8 cellular contexts compared by ENCODE assay signal in genomic region chr12:89706551-89707348, GRCh38. TPM values are rescaled to one million over a fixed set of nuclear protein-coding genes. Genes with fewer than 3 reads are reported as not detected.
A peak's percentile ranks its signal among the peaks of the same experiment; 100 is the strongest.
DNase-seq lines count a peak whose midpoint lies in the region; ATAC-seq and TF ChIP-seq lines count a peak whose summit lies in the region.

No MANE protein-coding gene starts in this region.

- H4K20me1 ChIP-seq in OCI-LY7 (ENCODE audit: insufficient read depth, low read length): peaks cover 43% of the 10 kb centered on the region

- CTCF ChIA-PET in OCI-LY7 (lab: Charles Lee; ENCODE audit: unreplicated experiment): interaction anchor here (1.1 kb wide), 2 partner anchors 11 to 115 kb away, joined by 3 read pairs; no protein-coding TSS in a partner anchor

- H3K4me3 Mint-ChIP-seq in naive B cell: peak overlapping the region; percentile 94 to 99 (median 98)

- no TSS peak for BruUV-seq in OCI-LY7 (replicated peaks; lab: Mats Ljungman, UMichigan)

- no peak overlapping the region for H2AFZ ChIP-seq in OCI-LY7 (ENCODE audit: low read length)

- H3K27ac Mint-ChIP-seq in naive B cell: peak overlapping the region in 5 of 6 donors; percentile 28 to 100 (median 97)

- TF ChIP-seq CTCF in cardiac muscle cell (IDR thresholded peaks at IDR 0.05; ENCODE audit: low read depth, low read length) (no peak), OCI-LY7 (conservative IDR thresholded peaks at IDR 0.05; ENCODE audit: low read length) (peak; percentile 69)

- peak overlapping the region; percentile 96 for H3K4me3 ChIP-seq in cardiac muscle cell
- H3K4me3 ChIP-seq in OCI-LY7 (ENCODE audit: low read depth, low read length, poor library complexity, severe bottlenecking): peak overlapping the region; percentile 94

- H3K36me3 Mint-ChIP-seq in naive B cell: peaks cover 0 to 7% of the 10 kb centered on the region in 2 donors

- no peaks in the 10 kb centered on the region for H3K9me2 ChIP-seq in OCI-LY7 (ENCODE audit: insufficient read depth, low read length)

- no peaks in the 10 kb centered on the region for H3K9me3 Mint-ChIP-seq in naive B cell

- H3K4me2 ChIP-seq in OCI-LY7 (ENCODE audit: low read length): peak overlapping the region; percentile 81

- H3K4me1 ChIP-seq in cardiac muscle cell (ENCODE audit: low read depth): no peaks in the 10 kb centered on the region
- peaks cover 46% of the 10 kb centered on the region for H3K4me1 ChIP-seq in OCI-LY7 (ENCODE audit: insufficient read depth, low read length, poor library complexity, severe bottlenecking)

- H3K9me3 ChIP-seq in cardiac muscle cell (ENCODE audit: low read depth) (no peaks in the 10 kb centered on the region), OCI-LY7 (ENCODE audit: low read length) (no peaks in the 10 kb centered on the region)

- H3K36me3 ChIP-seq in cardiac muscle cell (no peaks in the 10 kb centered on the region), OCI-LY7 (ENCODE audit: insufficient read depth, low read length) (no peaks in the 10 kb centered on the region)

- H3K27ac ChIP-seq in cardiac muscle cell: no peak overlapping the region
- no peak overlapping the region for H3K27ac ChIP-seq in OCI-LY7 (ENCODE audit: low read depth, low read length, poor library complexity, severe bottlenecking)

- H3K79me2 ChIP-seq in OCI-LY7 (ENCODE audit: insufficient read depth, low read depth, low read length): peaks cover 71% of the 10 kb centered on the region

- POLR2A ChIA-PET in OCI-LY7 (lab: Charles Lee): interaction anchor here (0.7 to 4.1 kb wide), 18 partner anchors 8 to 788 kb away, joined by 3 to 22 read pairs (median 4); no protein-coding TSS in a partner anchor

- H3K4me1 Mint-ChIP-seq in naive B cell: peaks cover 33 to 61% (median 41%) of the 10 kb centered on the region in 3 donors

- intact Hi-C loops in Right ventricle myocardium inferior (cut with DNase I) (loop anchor here (5.0 to 10.0 kb wide), 3 partner anchors 44 to 352 kb away; partner anchors contain the start of gene DUSP6), OCI-LY7 (cut with micrococcal nuclease; ENCODE audit: unreplicated experiment) (loop anchor here (5.0 kb wide), 3 partner anchors 136 to 171 kb away; no protein-coding TSS in a partner anchor)

- DNase-seq in cardiac muscle cell (ENCODE audit: low read depth in 1 of 2, low spot score in 1 of 2): peak; percentile 3 to 22
- no peak for DNase-seq in Right ventricle myocardium inferior (ENCODE audit: missing footprints)
- peak; percentile 21 for DNase-seq in OCI-LY7 (ENCODE audit: low spot score)
- DNase-seq in dermis blood vessel endothelial cell: peak; percentile 24
- DNase-seq in naive B cell: no peak
- DNase-seq in GDM1 (lab: John Stamatoyannopoulos, UW): no peak

- H3K27me3 ChIP-seq in cardiac muscle cell: no peaks in the 10 kb centered on the region

- ATAC-seq in Right ventricle myocardium inferior: no peak
- ATAC-seq in naive B cell (ENCODE audit: low read depth in 2 of 2): no peak
- no peak for ATAC-seq in GM21381 (IDR thresholded peaks at IDR 0.05; ENCODE audit: unreplicated experiment)
- no peak for ATAC-seq in HG03457 (IDR thresholded peaks at IDR 0.05; ENCODE audit: unreplicated experiment)

- H3K27me3 Mint-ChIP-seq in naive B cell: no peaks in the 10 kb centered on the region

RNA-seq across cellular contexts. Expression of gene ATP2B1, which starts 1.9 kb away (rescaled TPM):
- 14.1 and 29.0 TPM in 2 replicates for total RNA-seq in cardiac muscle cell
- polyA plus RNA-seq in cardiac muscle cell: 39.5 and 41.5 TPM in 2 replicates
- 12.6 TPM for total RNA-seq in Right ventricle myocardium inferior
- 62.8 and 74.9 TPM in 2 replicates for total RNA-seq in OCI-LY7 (2014; rRNA removed; shearing (Covaris generic))
- 58.5 and 61.7 TPM in 2 replicates for total RNA-seq in OCI-LY7 (2022)
- total RNA-seq in dermis blood vessel endothelial cell: 35.8 and 51.6 TPM in 2 replicates
- 100 to 1,000 TPM in 3 of 6 donors, 10 to 100 TPM in 3; 92.2 to 113 (median 103) TPM for polyA plus RNA-seq in naive B cell (ENCODE audit: low read depth in 6 of 6)

Comparison
In these comparisons a context has a peak if more than half of its experiments do, and no peak if none do; other contexts are left out.
1. DNase-seq: peak in cardiac muscle cell (2 of 2), OCI-LY7 (single experiment) and dermis blood vessel endothelial cell (single experiment); none in Right ventricle myocardium inferior (single experiment), naive B cell (single experiment) and GDM1 (single experiment).